ENCODE assay signal across 26 cellular contexts in the genomic region with DNA sequence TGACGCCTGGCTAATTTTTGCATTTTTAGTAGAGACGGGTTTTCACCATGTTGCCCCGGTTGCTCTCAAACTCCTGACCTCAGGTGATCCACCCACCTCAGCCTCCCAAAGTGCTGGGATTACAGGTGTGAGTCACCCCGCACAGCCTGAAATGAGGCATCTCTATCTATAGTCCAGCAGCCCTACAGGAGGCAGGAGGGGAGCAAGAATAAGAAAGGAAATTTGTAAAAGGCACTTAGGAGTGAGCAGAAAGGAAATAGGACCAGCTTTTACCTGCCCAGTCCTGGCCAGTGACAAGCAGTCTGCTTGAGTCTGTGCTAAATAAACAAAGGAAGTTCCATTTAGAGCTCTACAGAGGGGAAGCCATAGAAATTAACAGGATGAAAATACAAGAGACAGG. TPM values are rescaled to one million over a fixed set of nuclear protein-coding genes. Genes with fewer than 3 reads are reported as not detected.
DNase-seq lines count a peak whose midpoint lies in the region; ATAC-seq and TF ChIP-seq lines count a peak whose summit lies in the region.
"Had no signal": no experiment of that assay in that cellular context is flagged by ENCODE, and none has a peak within 500 bp of the region (broad histone marks: within the 10 kb centered on the region; RNA-seq: fewer than 3 reads in every experiment).

No MANE protein-coding gene starts in this region.

- CTCF ChIA-PET in HEK293 (lab: Yijun Ruan, JAX) (no interaction called here), WTC11 (lab: Charles Lee) (interaction anchor here (0.6 to 0.9 kb wide), 2 partner anchors 15 to 152 kb away, joined by 3 to 4 read pairs; partner anchors contain the start of gene PSMA6)

- intact Hi-C loops in right cardiac atrium (cut with DNase I): no loop called here

- no peak overlapping the region for H3K4me3 Mint-ChIP-seq in WTC11
- H3K4me3 Mint-ChIP-seq: activated CD4-positive, alpha-beta memory T cell treated with anti-CD3 and anti-CD28 coated beads for 36 hours; B cell; T-cell had no signal

- no peak overlapping the region for H3K4me3 ChIP-seq in HEK293 (ENCODE audit: low read depth, low read length)
- no peak overlapping the region for H3K4me3 ChIP-seq in lung
- no peak overlapping the region for H3K4me3 ChIP-seq in right cardiac atrium (ENCODE audit: low read length)
- H3K4me3 ChIP-seq: heart right ventricle, mucosa of descending colon had no signal

- POLR2A ChIA-PET in HEK293 (lab: Yijun Ruan, JAX): no interaction called here
- POLR2A ChIA-PET in WTC11 (lab: Charles Lee): no interaction called here

- no peaks in the 10 kb centered on the region for H3K27me3 ChIP-seq in lung (ENCODE audit: control insufficient read depth, insufficient read depth)
- no peaks in the 10 kb centered on the region for H3K27me3 ChIP-seq in right cardiac atrium (ENCODE audit: control insufficient read depth, insufficient read depth)
- H3K27me3 ChIP-seq: heart right ventricle, neutrophil had no signal

- H3K27ac ChIP-seq in HEK293 (ENCODE audit: extremely low read depth, low read depth, low read length) (no peak overlapping the region), lung (ENCODE audit: low read depth in 1 of 2, low read length in 1 of 2) (peak overlapping the region in 1 of 2 donors; percentile 1), right cardiac atrium (ENCODE audit: low read length) (no peak overlapping the region)
- H3K27ac ChIP-seq: 22Rv1, heart right ventricle, neutrophil, RWPE1, WERI-Rb-1 had no signal

- peaks cover 9 to 12% of the 10 kb centered on the region in 2 experiments for H3K36me3 ChIP-seq in HEK293 (ENCODE audit: control insufficient read depth in 2 of 2, insufficient read depth in 1 of 2, low read length in 2 of 2)
- peaks cover 5 to 15% of the 10 kb centered on the region in 2 donors for H3K36me3 ChIP-seq in lung (ENCODE audit: control insufficient read depth in 2 of 2, insufficient read depth in 2 of 2, low read length in 2 of 2)
- H3K36me3 ChIP-seq: WERI-Rb-1 had no signal

- WGBS in lung, 2 donors: 75 to 80% methylated on average over 4 of the region's 4 CpGs
- WGBS in right cardiac atrium: 94% methylated on average over 4 of the region's 4 CpGs

- H3K36me3 Mint-ChIP-seq in WTC11: peaks cover 6% of the 10 kb centered on the region; the same call in 1 of the 2 replicates

- DNase-seq in NCI-H1105 treated with DMSO at 0.1 percent for 48 hours (lab: John Stamatoyannopoulos, UW) (peak; percentile 19), NCI-H1105 (lab: John Stamatoyannopoulos, UW) (no peak), WTC11 (ENCODE audit: low spot score) (no peak), lung (ENCODE audit: low spot score) (no peak), right cardiac atrium (no peak)
- DNase-seq: activated CD4-positive, alpha-beta memory T cell treated with anti-CD3 and anti-CD28 coated beads for 36 hours; activated naive CD4-positive, alpha-beta T cell; aorta; Calu3; effector memory CD4-positive, alpha-beta T cell; heart right ventricle; kidney; MM.1S; mucosa of descending colon; NCI-H2171; NK-92 treated with Interleukin-12 subunit alpha and Interleukin-12 subunit beta, amount 100 ng/mL, for 24 hours; stimulated activated CD8-positive, alpha-beta memory T cell treated with anti-CD3 and anti-CD28 coated beads, Interleukin-4, amount 100 ng/mL, for 48 hours; T-cell; WERI-Rb-1 had no signal

- no peaks in the 10 kb centered on the region for H3K9me3 Mint-ChIP-seq in WTC11
- H3K9me3 Mint-ChIP-seq: activated CD4-positive, alpha-beta memory T cell treated with anti-CD3 and anti-CD28 coated beads for 36 hours; T-cell had no signal

- ATAC-seq in WTC11: peak; percentile 83
- peak; percentile 62 for ATAC-seq in lung (ENCODE audit: insufficient read depth, low FRiP score)
- no peak for ATAC-seq in HG03135 (IDR thresholded peaks at IDR 0.05; ENCODE audit: unreplicated experiment)
- ATAC-seq in right cardiac atrium: no peak
- no peak for ATAC-seq in GM21619 (IDR thresholded peaks at IDR 0.05; ENCODE audit: unreplicated experiment)
- ATAC-seq: heart right ventricle, mucosa of descending colon, T-cell had no signal

- peak overlapping the region; percentile 67 for H3K27ac Mint-ChIP-seq in WTC11
- H3K27ac Mint-ChIP-seq: activated CD4-positive, alpha-beta memory T cell treated with anti-CD3 and anti-CD28 coated beads for 36 hours; B cell; T-cell had no signal

- H3K9me3 ChIP-seq in HEK293 (ENCODE audit: control insufficient read depth, insufficient read depth, low read depth, low read length) (no peaks in the 10 kb centered on the region), lung (ENCODE audit: control insufficient read depth in 2 of 2, insufficient read depth in 1 of 2, low read length in 1 of 2) (no peaks in the 10 kb centered on the region), right cardiac atrium (ENCODE audit: control insufficient read depth, low read length) (no peaks in the 10 kb centered on the region)
- H3K9me3 ChIP-seq: heart right ventricle, mucosa of descending colon, neutrophil had no signal

- H3K4me1 ChIP-seq in HEK293 (ENCODE audit: control insufficient read depth, insufficient read depth, low read length) (no peaks in the 10 kb centered on the region), lung (ENCODE audit: control insufficient read depth in 2 of 2, insufficient read depth in 2 of 2, low read length in 2 of 2) (peaks cover 0 to 1% of the 10 kb centered on the region in 2 donors), right cardiac atrium (ENCODE audit: control insufficient read depth, insufficient read depth, low read length) (no peaks in the 10 kb centered on the region)
- H3K4me1 ChIP-seq: heart right ventricle had no signal

- H3K27me3 Mint-ChIP-seq in WTC11 (ENCODE audit: low read depth): no peaks in the 10 kb centered on the region
- H3K27me3 Mint-ChIP-seq: activated CD4-positive, alpha-beta memory T cell treated with anti-CD3 and anti-CD28 coated beads for 36 hours; T-cell had no signal

- peaks cover 12% of the 10 kb centered on the region for H3K4me1 Mint-ChIP-seq in WTC11
- H3K4me1 Mint-ChIP-seq: B cell, T-cell had no signal

- TF ChIP-seq CTCF in HEK293 (tag by site-specific recombination; IDR thresholded peaks at IDR 0.05) (no peak), WTC11 (IDR thresholded peaks at IDR 0.05) (no peak), lung (IDR thresholded peaks at IDR 0.05; ENCODE audit: control extremely low read depth, extremely low read depth) (no peak)

TF ChIP-seq in HEK293, 187 proteins besides CTCF, POLR2A, EP300 and RAD21 (continues in another document):
- TF ChIP-seq, protein P1, sequence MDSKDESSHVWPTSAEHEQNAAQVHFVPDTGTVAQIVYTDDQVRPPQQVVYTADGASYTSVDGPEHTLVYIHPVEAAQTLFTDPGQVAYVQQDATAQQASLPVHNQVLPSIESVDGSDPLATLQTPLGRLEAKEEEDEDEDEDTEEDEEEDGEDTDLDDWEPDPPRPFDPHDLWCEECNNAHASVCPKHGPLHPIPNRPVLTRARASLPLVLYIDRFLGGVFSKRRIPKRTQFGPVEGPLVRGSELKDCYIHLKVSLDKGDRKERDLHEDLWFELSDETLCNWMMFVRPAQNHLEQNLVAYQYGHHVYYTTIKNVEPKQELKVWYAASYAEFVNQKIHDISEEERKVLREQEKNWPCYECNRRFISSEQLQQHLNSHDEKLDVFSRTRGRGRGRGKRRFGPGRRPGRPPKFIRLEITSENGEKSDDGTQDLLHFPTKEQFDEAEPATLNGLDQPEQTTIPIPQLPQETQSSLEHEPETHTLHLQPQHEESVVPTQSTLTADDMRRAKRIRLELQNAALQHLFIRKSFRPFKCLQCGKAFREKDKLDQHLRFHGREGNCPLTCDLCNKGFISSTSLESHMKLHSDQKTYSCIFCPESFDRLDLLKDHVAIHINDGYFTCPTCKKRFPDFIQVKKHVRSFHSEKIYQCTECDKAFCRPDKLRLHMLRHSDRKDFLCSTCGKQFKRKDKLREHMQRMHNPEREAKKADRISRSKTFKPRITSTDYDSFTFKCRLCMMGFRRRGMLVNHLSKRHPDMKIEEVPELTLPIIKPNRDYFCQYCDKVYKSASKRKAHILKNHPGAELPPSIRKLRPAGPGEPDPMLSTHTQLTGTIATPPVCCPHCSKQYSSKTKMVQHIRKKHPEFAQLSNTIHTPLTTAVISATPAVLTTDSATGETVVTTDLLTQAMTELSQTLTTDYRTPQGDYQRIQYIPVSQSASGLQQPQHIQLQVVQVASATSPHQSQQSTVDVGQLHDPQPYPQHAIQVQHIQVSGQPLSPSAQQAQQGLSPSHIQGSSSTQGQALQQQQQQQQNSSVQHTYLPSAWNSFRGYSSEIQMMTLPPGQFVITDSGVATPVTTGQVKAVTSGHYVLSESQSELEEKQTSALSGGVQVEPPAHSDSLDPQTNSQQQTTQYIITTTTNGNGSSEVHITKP (tag by site-specific recombination; IDR thresholded peaks at IDR 0.05): peak; percentile 64
- TF ChIP-seq ZNF561 (tag by site-specific recombination; IDR thresholded peaks at IDR 0.05; ENCODE audit: borderline replicate concordance): no peak

TF ChIP-seq in WTC11, 78 proteins besides CTCF, POLR2A, EP300 and RAD21:
- TF ChIP-seq ZNF121 (CRISPR knock-in tag; IDR thresholded peaks at IDR 0.05): peak; percentile 83
- TF ChIP-seq STAT6 (CRISPR knock-in tag; conservative IDR thresholded peaks at IDR 0.05; ENCODE audit: low read depth): no peak

RNA-seq across cellular contexts. Expression of gene PSMA6, which starts 15.0 kb away (rescaled TPM):
- total RNA-seq in WTC11 (2021) (197 to 215 TPM (median 210 TPM) in 3 replicates), lung (100 to 1,000 TPM; 119 to 217 TPM), right cardiac atrium (100 to 1,000 TPM; 149 to 175 (median 163) TPM)
- polyA plus RNA-seq in lung (100 to 1,000 TPM; 207 to 351 TPM), right cardiac atrium (193 TPM)

Comparison
In these comparisons a context has a peak if more than half of its experiments do, and no peak if none do; other contexts are left out.
1. ATAC-seq: peak in WTC11 (single experiment) and lung (single experiment); none in HG03135 (single experiment), right cardiac atrium (0 of 2) and GM21619 (single experiment).